In the genomic region with DNA sequence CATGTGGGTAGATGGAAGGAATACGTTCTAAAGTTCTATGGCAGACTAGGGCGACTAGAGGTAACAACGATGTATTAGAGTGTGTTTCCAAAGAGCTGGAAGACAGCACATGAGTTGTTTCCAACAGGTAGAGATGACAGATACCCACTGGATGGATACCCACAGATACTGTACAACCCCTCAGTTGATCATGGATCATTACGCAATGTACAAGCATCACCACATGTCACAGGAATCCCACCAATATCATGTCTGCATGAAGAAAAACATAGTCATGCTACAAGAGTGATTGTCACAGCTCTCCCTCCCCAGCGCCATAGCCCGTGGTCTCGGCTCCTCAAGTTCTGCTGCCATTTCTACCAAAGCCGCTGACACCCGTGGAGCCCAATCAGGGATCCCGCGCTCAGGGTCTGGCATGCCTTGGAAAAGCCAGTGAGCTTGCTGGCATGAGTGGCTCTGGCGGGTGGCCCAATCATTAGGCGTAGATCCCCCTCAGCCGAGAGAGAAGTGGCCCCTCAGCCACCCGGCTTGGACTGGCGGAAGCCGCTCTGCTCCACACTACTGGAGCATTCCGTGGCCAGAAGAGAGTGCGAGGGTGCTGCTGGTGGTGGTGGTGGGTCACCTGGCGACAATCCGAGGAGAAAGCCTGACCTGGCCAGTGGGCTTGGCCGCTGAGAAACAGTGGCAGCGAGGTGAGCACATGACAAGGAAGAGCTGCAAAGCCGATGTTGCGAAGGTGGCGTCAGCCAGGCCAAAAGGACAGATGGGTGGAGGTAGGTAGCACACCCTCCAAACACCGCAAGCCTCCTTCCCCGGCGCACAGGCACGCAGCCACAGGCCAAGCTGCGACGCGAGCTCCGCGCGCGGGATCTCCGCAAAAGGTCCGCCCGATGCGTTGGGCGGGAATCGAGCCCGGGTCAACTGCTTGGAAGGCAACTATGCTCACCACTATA, we compare ENCODE assay signal across 8 cellular contexts.
A peak's percentile ranks its signal among the peaks of the same experiment; 100 is the strongest.
DNase-seq lines count a peak whose midpoint lies in the region; ATAC-seq and TF ChIP-seq lines count a peak whose summit lies in the region.

No MANE protein-coding gene starts in this region.

- H3K27ac Mint-ChIP-seq in activated T-helper 1 cell treated with anti-CD3 and anti-CD28 coated beads, Interleukin-12 subunit alpha, Interleukin-12 subunit beta, Interleukin-2, Interleukin-4 antibody, amounts not matched to agents 30 ng/mL and 10 ng/mL and 1 ng/mL, durations not matched to agents 14 hours and 24 hours and 36 hours, result peak overlapping the region; percentile 76

- POLR2A ChIA-PET in AG04450 (lab: Yijun Ruan, JAX), result no interaction called here

- peaks cover 16% of the 10 kb centered on the region for H3K4me1 Mint-ChIP-seq in activated T-helper 1 cell treated with anti-CD3 and anti-CD28 coated beads, Interleukin-12 subunit alpha, Interleukin-12 subunit beta, Interleukin-2, Interleukin-4 antibody, amounts not matched to agents 30 ng/mL and 10 ng/mL and 1 ng/mL, durations not matched to agents 14 hours and 24 hours and 36 hours (ENCODE audit: low read depth)

- CTCF ChIA-PET in AG04450 (lab: Charles Lee), result interaction anchor here (0.7 to 1.4 kb wide), 5 partner anchors 12 to 302 kb away, joined by 3 read pairs; no protein-coding TSS in a partner anchor

- no peaks in the 10 kb centered on the region for H3K36me3 Mint-ChIP-seq in activated T-helper 1 cell treated with anti-CD3 and anti-CD28 coated beads, Interleukin-12 subunit alpha, Interleukin-12 subunit beta, Interleukin-2, Interleukin-4 antibody, amounts not matched to agents 30 ng/mL and 10 ng/mL and 1 ng/mL, durations not matched to agents 14 hours and 24 hours and 36 hours (ENCODE audit: low read depth)

- DNase-seq in AG04450 (ENCODE audit: low read depth, low spot score) (no peak), HT-29 (ENCODE audit: low spot score) (peak; percentile 40), iPS-NIHi7 (ENCODE audit: extremely low spot score) (peak; percentile 20)
- peak; percentile 8 for DNase-seq in activated T-helper 1 cell treated with anti-CD3 and anti-CD28 coated beads, Interleukin-12 subunit alpha, Interleukin-12 subunit beta, Interleukin-2, Interleukin-4 antibody, amounts not matched to agents 30 ng/mL and 10 ng/mL and 1 ng/mL, durations not matched to agents 14 hours and 24 hours and 36 hours (ENCODE audit: low spot score)
- peak; percentile 57 for DNase-seq in stimulated activated CD8-positive, alpha-beta memory T cell treated with anti-CD3 and anti-CD28 coated beads, Interleukin-4, amount 100 ng/mL, for 48 hours
- no peak for DNase-seq in stimulated activated naive CD4-positive, alpha-beta T cell treated with Interleukin-2 at 50 U/mL for 16 hours (lab: John Stamatoyannopoulos, UW)

- H3K9me3 Mint-ChIP-seq in activated T-helper 1 cell treated with anti-CD3 and anti-CD28 coated beads, Interleukin-12 subunit alpha, Interleukin-12 subunit beta, Interleukin-2, Interleukin-4 antibody, amounts not matched to agents 30 ng/mL and 10 ng/mL and 1 ng/mL, durations not matched to agents 14 hours and 24 hours and 36 hours, result no peaks in the 10 kb centered on the region

- no peak for TF ChIP-seq CTCF in AG04450 (IDR thresholded peaks at IDR 0.05; ENCODE audit: low read depth, low read length)

- no peaks in the 10 kb centered on the region; the same call in 1 of the 2 replicates for H3K9me3 ChIP-seq in AG04450 (ENCODE audit: control insufficient read depth, insufficient read depth, low read length)

- H3K27me3 Mint-ChIP-seq in activated T-helper 1 cell treated with anti-CD3 and anti-CD28 coated beads, Interleukin-12 subunit alpha, Interleukin-12 subunit beta, Interleukin-2, Interleukin-4 antibody, amounts not matched to agents 30 ng/mL and 10 ng/mL and 1 ng/mL, durations not matched to agents 14 hours and 24 hours and 36 hours (ENCODE audit: insufficient read depth), result peaks cover 14% of the 10 kb centered on the region

- peak overlapping the region; percentile 47 for H3K4me3 ChIP-seq in AG04450 (ENCODE audit: low read depth, low read length)

- H3K27me3 ChIP-seq in AG04450 (ENCODE audit: control insufficient read depth, insufficient read depth, low read length), result no peaks in the 10 kb centered on the region

- ATAC-seq in GM19328 (IDR thresholded peaks at IDR 0.05; ENCODE audit: unreplicated experiment), result no peak
- ATAC-seq in GM18907 (IDR thresholded peaks at IDR 0.05; ENCODE audit: unreplicated experiment), result no peak

- H3K4me3 Mint-ChIP-seq in activated T-helper 1 cell treated with anti-CD3 and anti-CD28 coated beads, Interleukin-12 subunit alpha, Interleukin-12 subunit beta, Interleukin-2, Interleukin-4 antibody, amounts not matched to agents 30 ng/mL and 10 ng/mL and 1 ng/mL, durations not matched to agents 14 hours and 24 hours and 36 hours, result peak overlapping the region; percentile 82

- intact Hi-C loops in activated T-helper 1 cell treated with anti-CD3 and anti-CD28 coated beads, Interleukin-12 subunit alpha, Interleukin-12 subunit beta, Interleukin-2, Interleukin-4 antibody, amounts not matched to agents 30 ng/mL and 10 ng/mL and 1 ng/mL, durations not matched to agents 14 hours and 24 hours and 36 hours (cut with micrococcal nuclease), result no loop called here

- H3K27ac ChIP-seq in AG04450 (ENCODE audit: low read depth, low read length), result no peak overlapping the region

Comparison
In these comparisons a context has a peak if more than half of its experiments do, and no peak if none do; other contexts are left out.
1. DNase-seq: peak in HT-29 (single experiment), activated T-helper 1 cell treated with anti-CD3 and anti-CD28 coated beads, Interleukin-12 subunit alpha, Interleukin-12 subunit beta, Interleukin-2, Interleukin-4 antibody, amounts not matched to agents 30 ng/mL and 10 ng/mL and 1 ng/mL, durations not matched to agents 14 hours and 24 hours and 36 hours (single experiment), iPS-NIHi7 (single experiment) and stimulated activated CD8-positive, alpha-beta memory T cell treated with anti-CD3 and anti-CD28 coated beads, Interleukin-4, amount 100 ng/mL, for 48 hours (single experiment); none in AG04450 (single experiment) and stimulated activated naive CD4-positive, alpha-beta T cell treated with Interleukin-2 at 50 U/mL for 16 hours (single experiment).